Comparison of ENCODE assay signal across 20 cellular contexts in genomic region chr12:47184813-47185212, GRCh38.
DNase-seq lines count a peak whose midpoint lies in the region; ATAC-seq, FAIRE-seq and TF ChIP-seq lines count a peak whose summit lies in the region.
"Had no signal": no experiment of that assay in that cellular context is flagged by ENCODE, and none has a peak within 500 bp of the region (broad histone marks: within the 10 kb centered on the region; RNA-seq: fewer than 3 reads in every experiment).

No MANE protein-coding gene starts in this region.

- intact Hi-C loops in right lobe of liver (cut with DNase I) = no loop called here

- FAIRE-seq in G401.6 (lab: Jason Lieb, UNC) = peak; percentile 86

- H3K9me3 Mint-ChIP-seq in mesothelial cell of epicardium = no peaks in the 10 kb centered on the region
- H3K9me3 Mint-ChIP-seq: activated CD4-positive, alpha-beta memory T cell treated with anti-CD3 and anti-CD28 coated beads for 36 hours; naive B cell had no signal

- H3K4me3 ChIP-seq in choroid plexus epithelial cell (ENCODE audit: low read depth, low read length) = no peak overlapping the region
- no peak overlapping the region for H3K4me3 ChIP-seq in right lobe of liver
- H3K4me3 ChIP-seq: dorsolateral prefrontal cortex, esophagus squamous epithelium had no signal

- no peak for ATAC-seq in right lobe of liver
- ATAC-seq in GM18909 (IDR thresholded peaks at IDR 0.05; ENCODE audit: poor library complexity, unreplicated experiment) = no peak
- ATAC-seq: activated naive CD4-positive, alpha-beta T cell treated with anti-CD3 and anti-CD28 coated beads, Interleukin-2, amount 50 U/mL, for 72 hours had no signal

- TF ChIP-seq CTCF in choroid plexus epithelial cell (conservative IDR thresholded peaks at IDR 0.05; ENCODE audit: low read depth, low read length) = no peak
- TF ChIP-seq CTCF in mesothelial cell of epicardium (IDR thresholded peaks at IDR 0.05; ENCODE audit: unreplicated experiment) = no peak
- TF ChIP-seq CTCF in right lobe of liver (IDR thresholded peaks at IDR 0.05) = no peak

- H3K36me3 Mint-ChIP-seq in mesothelial cell of epicardium = no peaks in the 10 kb centered on the region

- H3K9me3 ChIP-seq in right lobe of liver = no peaks in the 10 kb centered on the region
- H3K9me3 ChIP-seq: esophagus squamous epithelium had no signal

- TF ChIP-seq POLR2A in right lobe of liver (IDR thresholded peaks at IDR 0.05) = no peak

- DNase-seq in NCI-H69 (lab: John Stamatoyannopoulos, UW) (peak; percentile 32), choroid plexus epithelial cell (ENCODE audit: low read depth) (peak; percentile 26), mesothelial cell of epicardium (ENCODE audit: low spot score in 2 of 2, unreplicated experiment in 2 of 2) (no peak), DMS79 (lab: John Stamatoyannopoulos, UW) (no peak), right lobe of liver (no peak)
- DNase-seq: activated CD4-positive, alpha-beta memory T cell treated with anti-CD3 and anti-CD28 coated beads for 36 hours; activated T-cell treated with anti-CD3 and anti-CD28 coated beads, Interleukin-2, amount 50 U/mL, for 1 hour; brain microvascular endothelial cell; COR-L47; dorsolateral prefrontal cortex; esophagus squamous epithelium; naive B cell; NCI-H2107; NCI-H774; stimulated activated CD4-positive, alpha-beta T cell treated with anti-CD3 and anti-CD28 coated beads, Interleukin-1b, Interleukin-23, amount 100 ng/mL, for 48 hours; SW 1271 had no signal

- H3K27ac Mint-ChIP-seq in mesothelial cell of epicardium = peak overlapping the region; percentile 24
- H3K27ac Mint-ChIP-seq: activated CD4-positive, alpha-beta memory T cell treated with anti-CD3 and anti-CD28 coated beads for 36 hours had no signal

- H3K4me1 ChIP-seq in right lobe of liver = peaks cover 0 to 14% (median 2%) of the 10 kb centered on the region in 4 donors
- H3K4me1 ChIP-seq: parathyroid adenoma had no signal

- no peaks in the 10 kb centered on the region for H3K27me3 Mint-ChIP-seq in mesothelial cell of epicardium (ENCODE audit: low read depth)
- H3K27me3 Mint-ChIP-seq: activated CD4-positive, alpha-beta memory T cell treated with anti-CD3 and anti-CD28 coated beads for 36 hours; naive B cell had no signal

- peaks cover 9% of the 10 kb centered on the region for H3K4me1 Mint-ChIP-seq in mesothelial cell of epicardium

- H3K36me3 ChIP-seq in right lobe of liver = no peaks in the 10 kb centered on the region
- H3K36me3 ChIP-seq: brain microvascular endothelial cell, esophagus squamous epithelium had no signal

- H3K4me3 Mint-ChIP-seq in mesothelial cell of epicardium = no peak overlapping the region
- H3K4me3 Mint-ChIP-seq: activated CD4-positive, alpha-beta memory T cell treated with anti-CD3 and anti-CD28 coated beads for 36 hours; naive B cell had no signal

- no peak overlapping the region for H3K27ac ChIP-seq in right lobe of liver
- H3K27ac ChIP-seq: brain microvascular endothelial cell, dorsolateral prefrontal cortex, parathyroid adenoma had no signal

- no peaks in the 10 kb centered on the region for H3K27me3 ChIP-seq in right lobe of liver
- H3K27me3 ChIP-seq: brain microvascular endothelial cell, dorsolateral prefrontal cortex, esophagus squamous epithelium had no signal

Comparison
In these comparisons a context has a peak if more than half of its experiments do, and no peak if none do; other contexts are left out.
1. DNase-seq: peak in NCI-H69 (single experiment) and choroid plexus epithelial cell (single experiment); none in mesothelial cell of epicardium (0 of 2), DMS79 (single experiment) and right lobe of liver (0 of 3).